In the genomic region with DNA sequence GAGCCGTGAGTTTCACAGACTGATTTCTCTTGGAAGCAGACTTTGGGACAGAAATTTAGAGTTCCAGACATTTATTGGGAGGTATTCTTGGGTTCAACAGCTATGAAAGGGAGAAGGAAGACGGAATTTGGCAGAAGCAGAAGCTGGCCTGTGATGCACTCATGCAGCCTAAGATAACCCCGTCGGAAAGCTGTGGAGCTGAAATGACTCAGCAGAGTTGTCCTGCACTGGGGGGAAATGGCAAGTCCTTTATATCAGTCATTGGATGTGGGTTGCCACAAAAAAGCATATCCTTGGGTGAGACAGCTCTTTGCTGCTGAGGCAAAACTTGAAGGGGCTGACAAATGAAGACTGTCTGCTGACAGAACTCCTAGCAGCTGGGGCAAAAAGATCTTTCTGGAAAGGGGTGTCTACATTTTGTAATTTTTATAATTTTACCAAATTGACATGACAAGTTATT, we compare ENCODE assay signal across 8 cellular contexts. TPM values are rescaled to one million over a fixed set of nuclear protein-coding genes. Genes with fewer than 3 reads are reported as not detected.
DNase-seq lines count a peak whose midpoint lies in the region; ATAC-seq and TF ChIP-seq lines count a peak whose summit lies in the region.

No MANE protein-coding gene starts in this region.

- intact Hi-C loops in activated T-helper 1 cell treated with anti-CD3 and anti-CD28 coated beads, Interleukin-12 subunit alpha, Interleukin-12 subunit beta, Interleukin-2, Interleukin-4 antibody, amounts not matched to agents 30 ng/mL and 10 ng/mL and 1 ng/mL, durations not matched to agents 14 hours and 24 hours and 36 hours (cut with micrococcal nuclease): loop anchor here (1.0 kb wide), 2 partner anchors 11 to 73 kb away; a partner anchor contains a TSS
- intact Hi-C loops in right lobe of liver (cut with DNase I): no loop called here
- intact Hi-C loops in vagina (cut with DNase I): no loop called here

- 35% methylated on average over 4 of the region's 4 CpGs for WGBS in right lobe of liver (ENCODE audit: insufficient coverage, low coverage, low lambda C conversion rate, missing lambda C conversion rate)

- DNase-seq in GM04503 (ENCODE audit: low read depth) (peak; percentile 65), right lobe of liver (peak; percentile 41 to 57 (median 56)), vagina (ENCODE audit: extremely low spot score in 2 of 2) (no peak), SHP77 treated with DMSO at 0.1 percent for 48 hours (lab: John Stamatoyannopoulos, UW) (no peak), H7 (no peak)
- DNase-seq in activated T-helper 1 cell treated with anti-CD3 and anti-CD28 coated beads, Interleukin-12 subunit alpha, Interleukin-12 subunit beta, Interleukin-2, Interleukin-4 antibody, amounts not matched to agents 30 ng/mL and 10 ng/mL and 1 ng/mL, durations not matched to agents 14 hours and 24 hours and 36 hours (ENCODE audit: low spot score): peak; percentile 42

- no peak overlapping the region for H3K4me3 Mint-ChIP-seq in activated T-helper 1 cell treated with anti-CD3 and anti-CD28 coated beads, Interleukin-12 subunit alpha, Interleukin-12 subunit beta, Interleukin-2, Interleukin-4 antibody, amounts not matched to agents 30 ng/mL and 10 ng/mL and 1 ng/mL, durations not matched to agents 14 hours and 24 hours and 36 hours

- peaks cover 12% of the 10 kb centered on the region for H3K4me1 Mint-ChIP-seq in activated T-helper 1 cell treated with anti-CD3 and anti-CD28 coated beads, Interleukin-12 subunit alpha, Interleukin-12 subunit beta, Interleukin-2, Interleukin-4 antibody, amounts not matched to agents 30 ng/mL and 10 ng/mL and 1 ng/mL, durations not matched to agents 14 hours and 24 hours and 36 hours (ENCODE audit: low read depth)

- H3K27ac ChIP-seq in right lobe of liver: no peak overlapping the region
- no peak overlapping the region for H3K27ac ChIP-seq in vagina

- no peaks in the 10 kb centered on the region for H3K9me3 Mint-ChIP-seq in activated T-helper 1 cell treated with anti-CD3 and anti-CD28 coated beads, Interleukin-12 subunit alpha, Interleukin-12 subunit beta, Interleukin-2, Interleukin-4 antibody, amounts not matched to agents 30 ng/mL and 10 ng/mL and 1 ng/mL, durations not matched to agents 14 hours and 24 hours and 36 hours

- no peak overlapping the region for H3K4me3 ChIP-seq in right lobe of liver
- no peak overlapping the region for H3K4me3 ChIP-seq in vagina
- H3K4me3 ChIP-seq in H7 (ENCODE audit: insufficient read depth, low read depth, low read length): no peak overlapping the region

- H3K9me3 ChIP-seq in right lobe of liver: no peaks in the 10 kb centered on the region
- H3K9me3 ChIP-seq in vagina: no peaks in the 10 kb centered on the region

- ATAC-seq in HG03469 (IDR thresholded peaks at IDR 0.05; ENCODE audit: unreplicated experiment) (peak; percentile 50), right lobe of liver (peak; percentile 78 to 95 (median 89)), GM18519 (IDR thresholded peaks at IDR 0.05; ENCODE audit: low FRiP score, unreplicated experiment) (no peak)

- H3K36me3 ChIP-seq in right lobe of liver (no peaks in the 10 kb centered on the region), vagina (no peaks in the 10 kb centered on the region), H7 (replicated peaks; ENCODE audit: control insufficient read depth, insufficient read depth, low read length) (no peaks in the 10 kb centered on the region)

- H3K27ac Mint-ChIP-seq in activated T-helper 1 cell treated with anti-CD3 and anti-CD28 coated beads, Interleukin-12 subunit alpha, Interleukin-12 subunit beta, Interleukin-2, Interleukin-4 antibody, amounts not matched to agents 30 ng/mL and 10 ng/mL and 1 ng/mL, durations not matched to agents 14 hours and 24 hours and 36 hours: peak overlapping the region; percentile 74

- H3K36me3 Mint-ChIP-seq in activated T-helper 1 cell treated with anti-CD3 and anti-CD28 coated beads, Interleukin-12 subunit alpha, Interleukin-12 subunit beta, Interleukin-2, Interleukin-4 antibody, amounts not matched to agents 30 ng/mL and 10 ng/mL and 1 ng/mL, durations not matched to agents 14 hours and 24 hours and 36 hours (ENCODE audit: low read depth): no peaks in the 10 kb centered on the region

- TF ChIP-seq CTCF in right lobe of liver (IDR thresholded peaks at IDR 0.05) (no peak), vagina (IDR thresholded peaks at IDR 0.05) (no peak)

- H3K27me3 ChIP-seq in right lobe of liver (no peaks in the 10 kb centered on the region), vagina (no peaks in the 10 kb centered on the region), H7 (ENCODE audit: control insufficient read depth, insufficient read depth, low read length) (no peaks in the 10 kb centered on the region)

- peaks cover 0 to 13% (median 3%) of the 10 kb centered on the region in 4 donors for H3K4me1 ChIP-seq in right lobe of liver
- H3K4me1 ChIP-seq in vagina: peaks cover 6% of the 10 kb centered on the region

- TF ChIP-seq POLR2A in right lobe of liver (IDR thresholded peaks at IDR 0.05) (no peak), vagina (IDR thresholded peaks at IDR 0.05) (no peak)

- peaks cover 10% of the 10 kb centered on the region for H3K27me3 Mint-ChIP-seq in activated T-helper 1 cell treated with anti-CD3 and anti-CD28 coated beads, Interleukin-12 subunit alpha, Interleukin-12 subunit beta, Interleukin-2, Interleukin-4 antibody, amounts not matched to agents 30 ng/mL and 10 ng/mL and 1 ng/mL, durations not matched to agents 14 hours and 24 hours and 36 hours (ENCODE audit: insufficient read depth)

RNA-seq across cellular contexts. Expression of a gene that starts 11.5 kb away (rescaled TPM):
- total RNA-seq in activated T-helper 1 cell treated with anti-CD3 and anti-CD28 coated beads, Interleukin-12 subunit alpha, Interleukin-12 subunit beta, Interleukin-2, Interleukin-4 antibody, amounts not matched to agents 30 ng/mL and 10 ng/mL and 1 ng/mL, durations not matched to agents 14 hours and 24 hours and 36 hours: 28.4 and 29.5 TPM in 2 replicates
- total RNA-seq in right lobe of liver (10 to 100 TPM; 25.3 to 55.3 (median 38.2) TPM), vagina (29.2 TPM)
- 41.0 and 49.1 TPM in 2 replicates for total RNA-seq in H7 (2014; rRNA removed; shearing (Covaris generic))

RNA-seq across cellular contexts. Expression of a gene that starts 54.5 kb away (rescaled TPM):
- 12.6 and 17.5 TPM in 2 replicates for total RNA-seq in activated T-helper 1 cell treated with anti-CD3 and anti-CD28 coated beads, Interleukin-12 subunit alpha, Interleukin-12 subunit beta, Interleukin-2, Interleukin-4 antibody, amounts not matched to agents 30 ng/mL and 10 ng/mL and 1 ng/mL, durations not matched to agents 14 hours and 24 hours and 36 hours
- total RNA-seq in right lobe of liver: 10 to 100 TPM in 4 of 6 experiments, 1 to 10 TPM in 2; 6.2 to 14.6 (median 10.4) TPM
- total RNA-seq in vagina: 44.7 TPM
- total RNA-seq in H7 (2014; rRNA removed; shearing (Covaris generic)): 39.5 and 49.4 TPM in 2 replicates

Comparison
In these comparisons a context has a peak if more than half of its experiments do, and no peak if none do; other contexts are left out.
1. DNase-seq: peak in GM04503 (single experiment), activated T-helper 1 cell treated with anti-CD3 and anti-CD28 coated beads, Interleukin-12 subunit alpha, Interleukin-12 subunit beta, Interleukin-2, Interleukin-4 antibody, amounts not matched to agents 30 ng/mL and 10 ng/mL and 1 ng/mL, durations not matched to agents 14 hours and 24 hours and 36 hours (single experiment) and right lobe of liver (3 of 3); none in vagina (0 of 2), SHP77 treated with DMSO at 0.1 percent for 48 hours (single experiment) and H7 (single experiment).